In genomic region chr5:169933127-169933526, GRCh38 we compare ENCODE assay signal across 12 cellular contexts. TPM values are rescaled to one million over a fixed set of nuclear protein-coding genes. Genes with fewer than 3 reads are reported as not detected.
DNase-seq lines count a peak whose midpoint lies in the region; ATAC-seq and TF ChIP-seq lines count a peak whose summit lies in the region.
"Had no signal": no experiment of that assay in that cellular context is flagged by ENCODE, and none has a peak within 500 bp of the region (broad histone marks: within the 10 kb centered on the region; RNA-seq: fewer than 3 reads in every experiment).

No MANE protein-coding gene starts in this region.

- no peak for ATAC-seq in natural killer cell
- no peak for ATAC-seq in natural killer cell treated with Interleukin-12 subunit alpha and Interleukin-12 subunit beta and Interleukin-15 and Interleukin-18, amount 100 ng/mL, for 72 hours
- no peak for ATAC-seq in T-helper 17 cell
- no peak for ATAC-seq in HG03469 (IDR thresholded peaks at IDR 0.05; ENCODE audit: unreplicated experiment)
- ATAC-seq: A549 had no signal

- H3K27ac Mint-ChIP-seq in natural killer cell: peak overlapping the region; percentile 0 to 52
- no peak overlapping the region for H3K27ac Mint-ChIP-seq in natural killer cell treated with Interleukin-12 subunit alpha and Interleukin-12 subunit beta and Interleukin-15 and Interleukin-18, amount 100 ng/mL, for 72 hours
- H3K27ac Mint-ChIP-seq in T-helper 17 cell: peak overlapping the region; percentile 62

- DNase-seq in natural killer cell (no peak), NCI-H2029 (lab: John Stamatoyannopoulos, UW) (peak; percentile 48), T-helper 17 cell (no peak), NCI-H446 (lab: John Stamatoyannopoulos, UW) (no peak), GM20000 (ENCODE audit: low spot score) (no peak)
- no peak for DNase-seq in natural killer cell treated with Interleukin-12 subunit alpha and Interleukin-12 subunit beta and Interleukin-15 and Interleukin-18, amount 100 ng/mL, for 72 hours (ENCODE audit: low spot score)
- DNase-seq: NCI-H146, NCI-H2107, OCI-M1 had no signal

- H3K27me3 Mint-ChIP-seq in natural killer cell (ENCODE audit: low read depth in 2 of 2): no peaks in the 10 kb centered on the region
- no peaks in the 10 kb centered on the region for H3K27me3 Mint-ChIP-seq in natural killer cell treated with Interleukin-12 subunit alpha and Interleukin-12 subunit beta and Interleukin-15 and Interleukin-18, amount 100 ng/mL, for 72 hours
- H3K27me3 Mint-ChIP-seq in T-helper 17 cell: no peaks in the 10 kb centered on the region

- no peaks in the 10 kb centered on the region for H3K36me3 Mint-ChIP-seq in natural killer cell
- peaks cover 5% of the 10 kb centered on the region for H3K36me3 Mint-ChIP-seq in natural killer cell treated with Interleukin-12 subunit alpha and Interleukin-12 subunit beta and Interleukin-15 and Interleukin-18, amount 100 ng/mL, for 72 hours
- H3K36me3 Mint-ChIP-seq in T-helper 17 cell (ENCODE audit: low read depth): peaks cover 8% of the 10 kb centered on the region

- no peaks in the 10 kb centered on the region for H3K9me3 Mint-ChIP-seq in natural killer cell
- H3K9me3 Mint-ChIP-seq in natural killer cell treated with Interleukin-12 subunit alpha and Interleukin-12 subunit beta and Interleukin-15 and Interleukin-18, amount 100 ng/mL, for 72 hours: no peaks in the 10 kb centered on the region

- H3K4me1 Mint-ChIP-seq in natural killer cell (peaks cover 62 to 66% of the 10 kb centered on the region in 2 donors), T-helper 17 cell (peaks cover 55% of the 10 kb centered on the region)
- H3K4me1 Mint-ChIP-seq in natural killer cell treated with Interleukin-12 subunit alpha and Interleukin-12 subunit beta and Interleukin-15 and Interleukin-18, amount 100 ng/mL, for 72 hours (ENCODE audit: low read depth in 2 of 2): peaks cover 42 to 54% of the 10 kb centered on the region in 2 donors

- H3K9me3 ChIP-seq in T-helper 17 cell (ENCODE audit: control insufficient read depth, low read length, poor library complexity, severe bottlenecking): no peaks in the 10 kb centered on the region
- H3K9me3 ChIP-seq: A549 had no signal

- intact Hi-C loops in natural killer cell (cut with micrococcal nuclease): no loop called here

- TF ChIP-seq CTCF in natural killer cell (IDR thresholded peaks at IDR 0.05) (no peak), GM20000 (IDR thresholded peaks at IDR 0.05; ENCODE audit: extremely low read depth, missing control alignments) (no peak)

- no peak overlapping the region for H3K4me3 Mint-ChIP-seq in natural killer cell
- H3K4me3 Mint-ChIP-seq in natural killer cell treated with Interleukin-12 subunit alpha and Interleukin-12 subunit beta and Interleukin-15 and Interleukin-18, amount 100 ng/mL, for 72 hours: no peak overlapping the region
- no peak overlapping the region for H3K4me3 Mint-ChIP-seq in T-helper 17 cell

RNA-seq across cellular contexts. Expression of gene INSYN2B, which starts 47.2 kb away (rescaled TPM):
- total RNA-seq in natural killer cell (not detected), T-helper 17 cell (not detected)
- total RNA-seq in natural killer cell treated with Interleukin-12 subunit alpha and Interleukin-12 subunit beta and Interleukin-15 and Interleukin-18, amount 100 ng/mL, for 72 hours: not detected
- total RNA-seq: T-helper 1 cell treated with Interleukin-12 subunit alpha and Interleukin-12 subunit beta and Interleukin-4 antibody, amounts not matched to agents 30 ng/mL and 1 ng/mL, for 36 hours had no signal

Comparison
In these comparisons a context has a peak if more than half of its experiments do, and no peak if none do; other contexts are left out.
1. H3K27ac Mint-ChIP-seq: peak in natural killer cell (2 of 2) and T-helper 17 cell (single experiment); none in natural killer cell treated with Interleukin-12 subunit alpha and Interleukin-12 subunit beta and Interleukin-15 and Interleukin-18, amount 100 ng/mL, for 72 hours (0 of 2).